ENCODE assay signal across 8 cellular contexts in the genomic region with DNA sequence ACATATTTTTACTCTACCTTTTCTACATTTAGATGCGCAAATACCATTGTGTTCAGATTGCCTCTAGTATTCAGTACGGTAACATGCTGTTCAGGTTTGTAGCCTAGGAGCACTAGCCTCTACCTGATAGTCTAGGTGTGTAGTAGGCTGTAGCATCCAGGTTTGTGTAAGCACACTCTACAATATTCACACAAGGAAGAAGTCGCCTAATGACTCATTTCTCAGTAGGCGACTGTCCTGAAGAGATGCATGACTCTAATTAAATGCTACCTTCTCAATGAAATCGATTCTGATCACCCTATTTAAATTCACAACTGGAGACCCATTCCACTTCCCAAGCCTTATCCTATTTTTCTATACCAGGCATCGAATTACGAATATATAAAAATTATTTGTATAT. TPM values are rescaled to one million over a fixed set of nuclear protein-coding genes. Genes with fewer than 3 reads are reported as not detected.
DNase-seq lines count a peak whose midpoint lies in the region; ATAC-seq and TF ChIP-seq lines count a peak whose summit lies in the region.
"Had no signal": no experiment of that assay in that cellular context is flagged by ENCODE, and none has a peak within 500 bp of the region (broad histone marks: within the 10 kb centered on the region; RNA-seq: fewer than 3 reads in every experiment).

No MANE protein-coding gene starts in this region.

- no peaks in the 10 kb centered on the region; the same call in 1 of the 2 replicates for H4K20me1 ChIP-seq in HCT116 (ENCODE audit: insufficient read depth)

- RAD21 ChIA-PET in HCT116 (lab: Charles Lee; ENCODE audit: low non-redundant PET in 1 of 2, low total read pairs in 2 of 2, uncharacterized antibody in 2 of 2, unreplicated experiment in 2 of 2), result no interaction called here

- BruUV-seq in HCT116 (replicated peaks; lab: Mats Ljungman, UMichigan), result TSS peak; percentile 42

- H3K4me3 ChIP-seq in HCT116 (replicated peaks in 1 of 2; ENCODE audit: low read depth in 1 of 2, low read length in 2 of 2) (peak overlapping the region; percentile 71 to 74), SJCRH30 (peak overlapping the region; percentile 89), fibroblast of mammary gland (ENCODE audit: control insufficient read depth, low read depth, low read length) (peak overlapping the region; percentile 69), skeletal muscle tissue (ENCODE audit: low read length in 3 of 3) (peak overlapping the region; percentile 6 to 86 (median 81))

- peaks cover 0 to 14% of the 10 kb centered on the region in 2 experiments; a peak in 3 of 4 replicates for H3K4me1 ChIP-seq in HCT116 (ENCODE audit: control insufficient read depth in 1 of 2, insufficient read depth in 2 of 2, low read length in 2 of 2)
- H3K4me1 ChIP-seq in SJCRH30, result no peaks in the 10 kb centered on the region
- peaks cover 19 to 37% (median 28%) of the 10 kb centered on the region in 3 donors for H3K4me1 ChIP-seq in skeletal muscle tissue (ENCODE audit: control insufficient read depth in 3 of 3, insufficient read depth in 3 of 3, low read length in 3 of 3)

- H3K9me2 ChIP-seq in HCT116 (ENCODE audit: insufficient read depth), result no peaks in the 10 kb centered on the region

- DNase-seq in HCT116 (ENCODE audit: low read depth, low spot score) (no peak), SJCRH30 (no peak), fibroblast of mammary gland (ENCODE audit: low read depth) (no peak), H4 (ENCODE audit: low spot score) (no peak)
- DNase-seq in activated CD8-positive, alpha-beta memory T cell treated with anti-CD3 and anti-CD28 coated beads for 24 hours, result no peak
- DNase-seq: stimulated activated naive CD4-positive, alpha-beta T cell treated with Interleukin-2 at 50 U/mL for 16 hours had no signal

- H3K36me3 ChIP-seq in HCT116 (ENCODE audit: control insufficient read depth in 1 of 2, insufficient read depth in 2 of 2, low read length in 2 of 2), result no peaks in the 10 kb centered on the region; a peak in 1 of 4 replicates
- H3K36me3 ChIP-seq in SJCRH30, result no peaks in the 10 kb centered on the region
- no peaks in the 10 kb centered on the region for H3K36me3 ChIP-seq in skeletal muscle tissue (ENCODE audit: control insufficient read depth in 3 of 3, insufficient read depth in 3 of 3, low read length in 3 of 3)

- CTCF ChIA-PET in HCT116 (lab: Charles Lee), result no interaction called here

- H3K79me2 ChIP-seq in HCT116 (ENCODE audit: insufficient read depth, low read length), result peaks cover 51% of the 10 kb centered on the region

- TF ChIP-seq RAD21 in HCT116 (IDR thresholded peaks at IDR 0.05; ENCODE audit: low read depth), result no peak

- peak overlapping the region; percentile 79 for H3K4me2 ChIP-seq in HCT116 (ENCODE audit: low read length)

- H3K27me3 ChIP-seq in HCT116 (ENCODE audit: insufficient read depth, low read length) (no peaks in the 10 kb centered on the region), SJCRH30 (no peaks in the 10 kb centered on the region), skeletal muscle tissue (ENCODE audit: control insufficient read depth in 3 of 3, insufficient read depth in 3 of 3, low read length in 3 of 3) (no peaks in the 10 kb centered on the region)

- POLR2A ChIA-PET in HCT116 (lab: Charles Lee), result no interaction called here

- H3K27ac ChIP-seq in HCT116 (ENCODE audit: low read depth, low read length), result no peak overlapping the region; the same call in 1 of the 2 replicates
- H3K27ac ChIP-seq in SJCRH30, result no peak overlapping the region; the same call in 1 of the 2 replicates
- no peak overlapping the region for H3K27ac ChIP-seq in skeletal muscle tissue (ENCODE audit: low read depth, low read length)

- TF ChIP-seq CTCF in HCT116 (IDR thresholded peaks at IDR 0.05 in 2 of 3, conservative IDR thresholded peaks at IDR 0.05 in 1 of 3; ENCODE audit: borderline replicate concordance in 1 of 3, insufficient read depth in 1 of 3, low read depth in 2 of 3, low read length in 2 of 3) (no peak), fibroblast of mammary gland (conservative IDR thresholded peaks at IDR 0.05; ENCODE audit: control insufficient read depth, insufficient read depth, low read depth, low read length) (no peak)

- intact Hi-C loops in HCT116 (cut with micrococcal nuclease), result no loop called here

- H3K9me3 ChIP-seq in HCT116 (ENCODE audit: control insufficient read depth in 1 of 2, insufficient read depth in 1 of 2, low read depth in 1 of 2, low read length in 2 of 2) (no peaks in the 10 kb centered on the region), SJCRH30 (replicated peaks) (no peaks in the 10 kb centered on the region), skeletal muscle tissue (ENCODE audit: control insufficient read depth in 3 of 3, low read length in 3 of 3) (no peaks in the 10 kb centered on the region)

- no peak for TF ChIP-seq POLR2A in HCT116 (IDR thresholded peaks at IDR 0.05; ENCODE audit: borderline replicate concordance, extremely low read depth, insufficient read depth, insufficient read length)

- peak overlapping the region; percentile 80 for H3K9ac ChIP-seq in HCT116 (ENCODE audit: low read length)
- no peak overlapping the region for H3K9ac ChIP-seq in skeletal muscle tissue (ENCODE audit: low read depth in 1 of 3, low read length in 3 of 3)

- H2AFZ ChIP-seq in HCT116 (ENCODE audit: low read depth, low read length, poor library complexity, severe bottlenecking), result no peak overlapping the region

- no peak for ATAC-seq in HCT116
- no peak for ATAC-seq in GM21723 (IDR thresholded peaks at IDR 0.05; ENCODE audit: unreplicated experiment)

TF ChIP-seq in HCT116, 20 proteins besides CTCF, POLR2A, EP300 and RAD21:
- no peak for TF ChIP-seq SIN3A (IDR thresholded peaks at IDR 0.05; ENCODE audit: low read depth)
- TF ChIP-seq FOSL1 (IDR thresholded peaks at IDR 0.05; ENCODE audit: low read depth), result peak; percentile 7; the same call in 1 of the 2 replicates
TF ChIP-seq in HCT116: peak in this region for 1.

RNA-seq across cellular contexts. Expression of a gene that starts 1.3 kb away (rescaled TPM):
- total RNA-seq in HCT116 (2021; ENCODE audit: unreplicated experiment), result 33.2 TPM
- 7.3 and 10.3 TPM in 2 replicates for polyA plus RNA-seq in HCT116 (2012)
- 15.3 and 16.0 TPM in 2 replicates for total RNA-seq in SJCRH30 (2014; rRNA removed; shearing (Covaris generic))
- total RNA-seq in skeletal muscle tissue, result 4.7 TPM
- 19.0 and 25.1 TPM in 2 replicates for total RNA-seq in H4 (2014; rRNA removed; shearing (Covaris generic))
